In genomic region chr19:32345261-32346207, GRCh38 we compare ENCODE assay signal across 8 cellular contexts. TPM values are rescaled to one million over a fixed set of nuclear protein-coding genes. Genes with fewer than 3 reads are reported as not detected.
DNase-seq lines count a peak whose midpoint lies in the region; ATAC-seq and TF ChIP-seq lines count a peak whose summit lies in the region.

TSS of gene ZNF507 (plus strand) at chr19:32345610. CDS start at chr19:32352831, 7,221 bp downstream.

- H3K36me3 ChIP-seq in H7 (replicated peaks; ENCODE audit: control insufficient read depth, insufficient read depth, low read length) (peaks cover 5% of the 10 kb centered on the region), gastroesophageal sphincter (peaks cover 0 to 27% of the 10 kb centered on the region in 2 donors), neutrophil (peaks cover 7% of the 10 kb centered on the region)

- no peak for TF ChIP-seq EP300 in gastroesophageal sphincter (IDR thresholded peaks at IDR 0.05)

- DNase-seq in GF-D8 (lab: John Stamatoyannopoulos, UW) (peak; percentile 13), H7 (peak; percentile 98), LoVo (ENCODE audit: low spot score) (peak; percentile 87), SK-MEL-5 (ENCODE audit: low read depth, low spot score) (peak; percentile 75)
- peak; percentile 59 to 74 (median 66) for DNase-seq in activated naive CD4-positive, alpha-beta T cell (lab: John Stamatoyannopoulos, UW)

- TF ChIP-seq POLR2A in gastroesophageal sphincter (IDR thresholded peaks at IDR 0.05): peak in 1 of 2 donors; percentile 35

- in situ Hi-C loops in SK-MEL-5 (cut with HindIII; ENCODE audit: low pct_unique_long_range_greater_than_20kb, low sequenced_read_pairs): no loop called here

- peak within 1 kb of the TSS; percentile 89 for H3K4me3 ChIP-seq in H7 (ENCODE audit: insufficient read depth, low read depth, low read length)
- peak within 1 kb of the TSS; percentile 69 to 99 for H3K4me3 ChIP-seq in gastroesophageal sphincter
- peak within 1 kb of the TSS; percentile 83 to 99 for H3K4me3 ChIP-seq in neutrophil (ENCODE audit: low read depth in 1 of 2, low read length in 1 of 2)

- 8 to 29% methylated on average over 9 to 12 of the region's 72 CpGs for WGBS in gastroesophageal sphincter (ENCODE audit: low coverage in 1 of 2), 2 donors

- peak; percentile 94 for ATAC-seq in gastroesophageal sphincter

- H3K9me3 ChIP-seq in gastroesophageal sphincter: no peaks in the 10 kb centered on the region
- H3K9me3 ChIP-seq in neutrophil: no peaks in the 10 kb centered on the region

- TF ChIP-seq CTCF in gastroesophageal sphincter (IDR thresholded peaks at IDR 0.05) (peak in 3 of 4 experiments; percentile 4 to 49 (median 18)), neutrophil (IDR thresholded peaks at IDR 0.05) (no peak), subcutaneous adipose tissue (IDR thresholded peaks at IDR 0.05; ENCODE audit: low read depth) (no peak)

- H3K27ac ChIP-seq in gastroesophageal sphincter (peak within 1 kb of the TSS; percentile 21 to 89 (median 86)), neutrophil (peak within 1 kb of the TSS; percentile 83)

- no peaks in the 10 kb centered on the region for H3K27me3 ChIP-seq in H7 (ENCODE audit: control insufficient read depth, insufficient read depth, low read length)
- no peaks in the 10 kb centered on the region for H3K27me3 ChIP-seq in gastroesophageal sphincter
- H3K27me3 ChIP-seq in neutrophil: peaks cover 36% of the 10 kb centered on the region

- H3K4me1 ChIP-seq in gastroesophageal sphincter (peaks cover 7 to 44% (median 10%) of the 10 kb centered on the region in 3 donors), neutrophil (ENCODE audit: control insufficient read depth in 1 of 2, insufficient read depth in 1 of 2, low read depth in 1 of 2, low read length in 1 of 2) (peaks cover 16 to 19% of the 10 kb centered on the region in 2 experiments)

RNA-seq across cellular contexts. Expression of gene ZNF507, which starts in this region (rescaled TPM):
- total RNA-seq in H7 (2014; rRNA removed; shearing (Covaris generic)): 6.2 and 8.3 TPM in 2 replicates
- total RNA-seq in SK-MEL-5 (2014; rRNA removed; shearing (Covaris generic)): 9.4 and 9.8 TPM in 2 replicates
- 8.5 and 11.5 TPM in 2 replicates for polyA plus RNA-seq in SK-MEL-5 (2015; cell fraction: cytosol; rRNA removed)
- 30.1 and 35.6 TPM in 2 replicates for polyA plus RNA-seq in SK-MEL-5 (2015; cell fraction: nucleus; rRNA removed)
- total RNA-seq in gastroesophageal sphincter (10 to 100 TPM; 13.9 to 28.8 (median 22.3) TPM), subcutaneous adipose tissue (10 to 100 TPM; 14.1 to 22.0 (median 20.3) TPM)

Comparison
In these comparisons a context has a peak if more than half of its experiments do, and no peak if none do; other contexts are left out.
1. Peak in every context shown above with its lines: DNase-seq, ATAC-seq, H3K4me3 ChIP-seq and H3K27ac ChIP-seq.
2. DNase-seq: peak in every context shown above with its lines; median percentile 98 in H7; 87 in LoVo; 75 in SK-MEL-5; 66 in activated naive CD4-positive, alpha-beta T cell; 13 in GF-D8.
3. CTCF ChIP-seq: peak in gastroesophageal sphincter (3 of 4); none in neutrophil (single experiment) and subcutaneous adipose tissue (single experiment).